In the genomic region with DNA sequence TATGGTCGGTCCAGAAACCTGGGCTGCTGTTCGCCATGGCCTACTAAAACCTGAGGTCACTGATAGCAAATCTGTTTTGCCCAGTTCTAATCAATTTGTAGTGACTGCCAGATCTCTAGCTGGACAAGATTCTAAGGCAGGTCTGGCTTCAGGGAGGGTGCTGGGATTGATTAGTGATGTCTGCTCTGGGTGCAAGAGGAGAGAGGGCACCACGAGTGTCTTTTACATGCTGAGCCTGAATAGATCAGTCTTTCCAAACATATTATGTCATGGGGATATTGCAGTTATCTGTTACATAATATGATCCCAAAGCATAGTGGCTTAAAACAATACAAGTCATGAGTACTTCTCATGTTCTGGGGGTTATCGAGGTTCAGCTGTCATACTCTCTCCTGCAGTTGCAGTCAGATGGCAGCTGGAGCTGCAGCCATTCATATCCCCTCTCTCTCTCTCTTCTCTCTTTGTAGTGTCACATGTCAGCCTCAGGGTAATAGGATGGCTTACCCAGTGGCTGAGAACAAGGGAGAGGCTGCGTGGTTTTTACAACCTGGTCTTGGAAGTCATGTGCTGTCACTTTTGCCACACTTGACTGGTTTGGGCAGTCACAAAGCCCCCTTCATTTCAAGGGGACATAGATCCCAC, we compare ENCODE assay signal across 2 cellular contexts.
TF ChIP-seq lines count a peak whose summit lies in the region.

No MANE protein-coding gene starts in this region.

TF ChIP-seq in GM23338, 12 proteins besides CTCF, POLR2A, EP300 and RAD21 (continues in another document):
- TF ChIP-seq ZNF114 (CRISPR knock-in tag; IDR thresholded peaks at IDR 0.05) (no peak), EZH2 (IDR thresholded peaks at IDR 0.05; ENCODE audit: low read depth, unreplicated experiment) (no peak), JUNB (IDR thresholded peaks at IDR 0.05; ENCODE audit: unreplicated experiment) (no peak), EZH2phosphoT487 (IDR thresholded peaks at IDR 0.05; ENCODE audit: unreplicated experiment) (no peak), NANOG (IDR thresholded peaks at IDR 0.05; ENCODE audit: borderline replicate concordance) (no peak), STAT1 (IDR thresholded peaks at IDR 0.05; ENCODE audit: unreplicated experiment) (no peak), POLR2AphosphoS5 (IDR thresholded peaks at IDR 0.05; ENCODE audit: low read depth) (no peak), CREB1 (CRISPR knock-in tag; IDR thresholded peaks at IDR 0.05; ENCODE audit: low read depth) (no peak)
- TF ChIP-seq, protein P1, sequence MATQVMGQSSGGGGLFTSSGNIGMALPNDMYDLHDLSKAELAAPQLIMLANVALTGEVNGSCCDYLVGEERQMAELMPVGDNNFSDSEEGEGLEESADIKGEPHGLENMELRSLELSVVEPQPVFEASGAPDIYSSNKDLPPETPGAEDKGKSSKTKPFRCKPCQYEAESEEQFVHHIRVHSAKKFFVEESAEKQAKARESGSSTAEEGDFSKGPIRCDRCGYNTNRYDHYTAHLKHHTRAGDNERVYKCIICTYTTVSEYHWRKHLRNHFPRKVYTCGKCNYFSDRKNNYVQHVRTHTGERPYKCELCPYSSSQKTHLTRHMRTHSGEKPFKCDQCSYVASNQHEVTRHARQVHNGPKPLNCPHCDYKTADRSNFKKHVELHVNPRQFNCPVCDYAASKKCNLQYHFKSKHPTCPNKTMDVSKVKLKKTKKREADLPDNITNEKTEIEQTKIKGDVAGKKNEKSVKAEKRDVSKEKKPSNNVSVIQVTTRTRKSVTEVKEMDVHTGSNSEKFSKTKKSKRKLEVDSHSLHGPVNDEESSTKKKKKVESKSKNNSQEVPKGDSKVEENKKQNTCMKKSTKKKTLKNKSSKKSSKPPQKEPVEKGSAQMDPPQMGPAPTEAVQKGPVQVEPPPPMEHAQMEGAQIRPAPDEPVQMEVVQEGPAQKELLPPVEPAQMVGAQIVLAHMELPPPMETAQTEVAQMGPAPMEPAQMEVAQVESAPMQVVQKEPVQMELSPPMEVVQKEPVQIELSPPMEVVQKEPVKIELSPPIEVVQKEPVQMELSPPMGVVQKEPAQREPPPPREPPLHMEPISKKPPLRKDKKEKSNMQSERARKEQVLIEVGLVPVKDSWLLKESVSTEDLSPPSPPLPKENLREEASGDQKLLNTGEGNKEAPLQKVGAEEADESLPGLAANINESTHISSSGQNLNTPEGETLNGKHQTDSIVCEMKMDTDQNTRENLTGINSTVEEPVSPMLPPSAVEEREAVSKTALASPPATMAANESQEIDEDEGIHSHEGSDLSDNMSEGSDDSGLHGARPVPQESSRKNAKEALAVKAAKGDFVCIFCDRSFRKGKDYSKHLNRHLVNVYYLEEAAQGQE (IDR thresholded peaks at IDR 0.05; ENCODE audit: unreplicated experiment), result no peak
- TF ChIP-seq, protein P2, sequence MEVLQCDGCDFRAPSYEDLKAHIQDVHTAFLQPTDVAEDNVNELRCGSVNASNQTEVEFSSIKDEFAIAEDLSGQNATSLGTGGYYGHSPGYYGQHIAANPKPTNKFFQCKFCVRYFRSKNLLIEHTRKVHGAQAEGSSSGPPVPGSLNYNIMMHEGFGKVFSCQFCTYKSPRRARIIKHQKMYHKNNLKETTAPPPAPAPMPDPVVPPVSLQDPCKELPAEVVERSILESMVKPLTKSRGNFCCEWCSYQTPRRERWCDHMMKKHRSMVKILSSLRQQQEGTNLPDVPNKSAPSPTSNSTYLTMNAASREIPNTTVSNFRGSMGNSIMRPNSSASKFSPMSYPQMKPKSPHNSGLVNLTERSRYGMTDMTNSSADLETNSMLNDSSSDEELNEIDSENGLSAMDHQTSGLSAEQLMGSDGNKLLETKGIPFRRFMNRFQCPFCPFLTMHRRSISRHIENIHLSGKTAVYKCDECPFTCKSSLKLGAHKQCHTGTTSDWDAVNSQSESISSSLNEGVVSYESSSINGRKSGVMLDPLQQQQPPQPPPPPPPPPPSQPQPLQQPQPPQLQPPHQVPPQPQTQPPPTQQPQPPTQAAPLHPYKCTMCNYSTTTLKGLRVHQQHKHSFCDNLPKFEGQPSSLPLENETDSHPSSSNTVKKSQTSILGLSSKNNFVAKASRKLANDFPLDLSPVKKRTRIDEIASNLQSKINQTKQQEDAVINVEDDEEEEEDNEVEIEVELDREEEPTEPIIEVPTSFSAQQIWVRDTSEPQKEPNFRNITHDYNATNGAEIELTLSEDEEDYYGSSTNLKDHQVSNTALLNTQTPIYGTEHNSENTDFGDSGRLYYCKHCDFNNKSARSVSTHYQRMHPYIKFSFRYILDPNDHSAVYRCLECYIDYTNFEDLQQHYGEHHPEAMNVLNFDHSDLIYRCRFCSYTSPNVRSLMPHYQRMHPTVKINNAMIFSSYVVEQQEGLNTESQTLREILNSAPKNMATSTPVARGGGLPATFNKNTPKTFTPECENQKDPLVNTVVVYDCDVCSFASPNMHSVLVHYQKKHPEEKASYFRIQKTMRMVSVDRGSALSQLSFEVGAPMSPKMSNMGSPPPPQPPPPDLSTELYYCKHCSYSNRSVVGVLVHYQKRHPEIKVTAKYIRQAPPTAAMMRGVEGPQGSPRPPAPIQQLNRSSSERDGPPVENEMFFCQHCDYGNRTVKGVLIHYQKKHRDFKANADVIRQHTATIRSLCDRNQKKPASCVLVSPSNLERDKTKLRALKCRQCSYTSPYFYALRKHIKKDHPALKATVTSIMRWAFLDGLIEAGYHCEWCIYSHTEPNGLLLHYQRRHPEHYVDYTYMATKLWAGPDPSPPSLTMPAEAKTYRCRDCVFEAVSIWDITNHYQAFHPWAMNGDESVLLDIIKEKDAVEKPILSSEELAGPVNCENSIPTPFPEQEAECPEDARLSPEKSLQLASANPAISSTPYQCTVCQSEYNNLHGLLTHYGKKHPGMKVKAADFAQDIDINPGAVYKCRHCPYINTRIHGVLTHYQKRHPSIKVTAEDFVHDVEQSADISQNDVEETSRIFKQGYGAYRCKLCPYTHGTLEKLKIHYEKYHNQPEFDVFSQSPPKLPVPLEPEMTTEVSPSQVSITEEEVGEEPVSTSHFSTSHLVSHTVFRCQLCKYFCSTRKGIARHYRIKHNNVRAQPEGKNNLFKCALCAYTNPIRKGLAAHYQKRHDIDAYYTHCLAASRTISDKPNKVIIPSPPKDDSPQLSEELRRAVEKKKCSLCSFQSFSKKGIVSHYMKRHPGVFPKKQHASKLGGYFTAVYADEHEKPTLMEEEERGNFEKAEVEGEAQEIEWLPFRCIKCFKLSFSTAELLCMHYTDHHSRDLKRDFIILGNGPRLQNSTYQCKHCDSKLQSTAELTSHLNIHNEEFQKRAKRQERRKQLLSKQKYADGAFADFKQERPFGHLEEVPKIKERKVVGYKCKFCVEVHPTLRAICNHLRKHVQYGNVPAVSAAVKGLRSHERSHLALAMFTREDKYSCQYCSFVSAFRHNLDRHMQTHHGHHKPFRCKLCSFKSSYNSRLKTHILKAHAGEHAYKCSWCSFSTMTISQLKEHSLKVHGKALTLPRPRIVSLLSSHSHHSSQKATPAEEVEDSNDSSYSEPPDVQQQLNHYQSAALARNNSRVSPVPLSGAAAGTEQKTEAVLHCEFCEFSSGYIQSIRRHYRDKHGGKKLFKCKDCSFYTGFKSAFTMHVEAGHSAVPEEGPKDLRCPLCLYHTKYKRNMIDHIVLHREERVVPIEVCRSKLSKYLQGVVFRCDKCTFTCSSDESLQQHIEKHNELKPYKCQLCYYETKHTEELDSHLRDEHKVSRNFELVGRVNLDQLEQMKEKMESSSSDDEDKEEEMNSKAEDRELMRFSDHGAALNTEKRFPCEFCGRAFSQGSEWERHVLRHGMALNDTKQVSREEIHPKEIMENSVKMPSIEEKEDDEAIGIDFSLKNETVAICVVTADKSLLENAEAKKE (CRISPR knock-in tag; IDR thresholded peaks at IDR 0.05), result no peak

TF ChIP-seq in H1, 55 proteins besides CTCF, POLR2A, EP300 and RAD21:
- TF ChIP-seq, protein P3, sequence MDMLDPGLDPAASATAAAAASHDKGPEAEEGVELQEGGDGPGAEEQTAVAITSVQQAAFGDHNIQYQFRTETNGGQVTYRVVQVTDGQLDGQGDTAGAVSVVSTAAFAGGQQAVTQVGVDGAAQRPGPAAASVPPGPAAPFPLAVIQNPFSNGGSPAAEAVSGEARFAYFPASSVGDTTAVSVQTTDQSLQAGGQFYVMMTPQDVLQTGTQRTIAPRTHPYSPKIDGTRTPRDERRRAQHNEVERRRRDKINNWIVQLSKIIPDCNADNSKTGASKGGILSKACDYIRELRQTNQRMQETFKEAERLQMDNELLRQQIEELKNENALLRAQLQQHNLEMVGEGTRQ (IDR thresholded peaks at IDR 0.05; ENCODE audit: low read length), result no peak
- TF ChIP-seq TAF1 (IDR thresholded peaks at IDR 0.05; ENCODE audit: low read depth, low read length) (peak; percentile 1; the same call in 1 of the 2 replicates), EGR1 (IDR thresholded peaks at IDR 0.05; ENCODE audit: borderline replicate concordance, low read depth, low read length) (no peak), HDAC2 (IDR thresholded peaks at IDR 0.05; ENCODE audit: borderline replicate concordance in 1 of 2, low read depth in 2 of 2, low read length in 2 of 2) (no peak; a peak in 1 of 4 replicates), CBX8 (IDR thresholded peaks at IDR 0.05; ENCODE audit: borderline replicate concordance, low read depth, low read length) (no peak), SIN3A (conservative IDR thresholded peaks at IDR 0.05 in 1 of 2, IDR thresholded peaks at IDR 0.05 in 1 of 2; ENCODE audit: low read depth in 1 of 2, low read length in 2 of 2) (peak in 1 of 2 experiments; percentile 60; a peak in 1 of 4 replicates), GTF2F1 (IDR thresholded peaks at IDR 0.05; ENCODE audit: borderline replicate concordance, low read depth, low read length) (no peak), SIX5 (IDR thresholded peaks at IDR 0.05; ENCODE audit: low read depth, low read length) (no peak), RXRA (IDR thresholded peaks at IDR 0.05; ENCODE audit: insufficient read depth, low read depth, low read length) (no peak), POU5F1 (IDR thresholded peaks at IDR 0.05; ENCODE audit: low read depth, low read length) (no peak), TCF12 (IDR thresholded peaks at IDR 0.05; ENCODE audit: low read depth, low read length) (no peak), SRF (IDR thresholded peaks at IDR 0.05; ENCODE audit: low read depth, low read length) (peak; percentile 57)
- TF ChIP-seq, protein P4, sequence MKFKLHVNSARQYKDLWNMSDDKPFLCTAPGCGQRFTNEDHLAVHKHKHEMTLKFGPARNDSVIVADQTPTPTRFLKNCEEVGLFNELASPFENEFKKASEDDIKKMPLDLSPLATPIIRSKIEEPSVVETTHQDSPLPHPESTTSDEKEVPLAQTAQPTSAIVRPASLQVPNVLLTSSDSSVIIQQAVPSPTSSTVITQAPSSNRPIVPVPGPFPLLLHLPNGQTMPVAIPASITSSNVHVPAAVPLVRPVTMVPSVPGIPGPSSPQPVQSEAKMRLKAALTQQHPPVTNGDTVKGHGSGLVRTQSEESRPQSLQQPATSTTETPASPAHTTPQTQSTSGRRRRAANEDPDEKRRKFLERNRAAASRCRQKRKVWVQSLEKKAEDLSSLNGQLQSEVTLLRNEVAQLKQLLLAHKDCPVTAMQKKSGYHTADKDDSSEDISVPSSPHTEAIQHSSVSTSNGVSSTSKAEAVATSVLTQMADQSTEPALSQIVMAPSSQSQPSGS (IDR thresholded peaks at IDR 0.05; ENCODE audit: low read length), result 0 out of 2 replicates have a peak, but pooled peaks have one; percentile 79
- TF ChIP-seq, protein P5, sequence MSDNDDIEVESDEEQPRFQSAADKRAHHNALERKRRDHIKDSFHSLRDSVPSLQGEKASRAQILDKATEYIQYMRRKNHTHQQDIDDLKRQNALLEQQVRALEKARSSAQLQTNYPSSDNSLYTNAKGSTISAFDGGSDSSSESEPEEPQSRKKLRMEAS (IDR thresholded peaks at IDR 0.05), result no peak
